In the genomic region with DNA sequence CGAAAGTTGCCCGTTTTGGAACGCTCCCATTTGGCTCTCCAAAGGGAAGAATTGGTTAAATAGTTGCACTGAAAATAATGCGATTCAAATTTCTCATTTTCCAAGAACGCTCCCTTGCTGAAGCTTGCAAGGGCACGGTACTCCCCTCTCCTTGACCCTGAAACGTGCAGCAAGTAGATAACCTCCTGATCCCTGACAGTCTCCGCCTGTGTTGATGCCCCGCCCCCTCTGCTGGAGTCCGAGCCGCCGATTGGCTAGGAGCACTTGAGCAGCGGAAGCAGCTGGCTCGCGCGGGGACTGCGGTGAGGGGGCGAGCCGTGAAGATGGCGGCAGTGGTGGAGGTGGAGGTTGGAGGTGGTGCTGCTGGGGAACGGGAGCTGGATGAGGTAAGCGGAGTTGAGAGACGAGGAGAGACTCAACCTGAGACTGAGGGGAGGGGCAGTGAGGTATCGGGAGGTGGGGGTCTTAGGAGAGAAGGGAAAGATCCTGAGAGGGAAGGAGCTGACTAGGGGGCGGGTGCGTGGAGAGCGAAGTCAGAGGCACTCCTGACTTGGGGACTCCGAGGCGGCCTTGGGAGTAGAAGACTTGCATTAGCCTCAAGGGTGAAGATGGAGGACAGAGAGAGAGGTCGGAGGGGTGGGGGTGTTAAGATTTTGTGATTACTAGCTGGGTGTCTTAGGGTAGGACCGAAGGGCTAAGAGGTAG, we compare ENCODE assay signal across 8 cellular contexts. TPM values are rescaled to one million over a fixed set of nuclear protein-coding genes. Genes with fewer than 3 reads are reported as not detected.
DNase-seq lines count a peak whose midpoint lies in the region; ATAC-seq and TF ChIP-seq lines count a peak whose summit lies in the region.

A gene (plus strand): TSS at position 308 of the 705 bp plus-strand sequence. CDS start 16 bp downstream, at position 324.

- peaks cover 0 to 30% (median 17%) of the 10 kb centered on the region in 11 experiments; a peak in 10 of 22 replicates for H4K20me1 ChIP-seq in BLaER1 treated with 17β-estradiol and CSF1 and Interleukin-3, amounts not matched to agents 10 nM and 100 nM

- no peaks in the 10 kb centered on the region for H3K9me3 ChIP-seq in BLaER1 treated with 17β-estradiol and CSF1 and Interleukin-3, amounts not matched to agents 10 nM and 100 nM (replicated peaks in 1 of 11)
- no peaks in the 10 kb centered on the region for H3K9me3 ChIP-seq in liver (ENCODE audit: control insufficient read depth in 4 of 4, low read length in 3 of 4)

- no peak for TF ChIP-seq CTCF in liver (IDR thresholded peaks at IDR 0.05; ENCODE audit: low read depth, low read length, missing input control)

- peak within 1 kb of the TSS; percentile 72 to 95 (median 88) for H3K4me3 ChIP-seq in BLaER1 treated with 17β-estradiol and CSF1 and Interleukin-3, amounts not matched to agents 10 nM and 100 nM
- peak within 1 kb of the TSS; percentile 71 to 100 (median 92) for H3K4me3 ChIP-seq in liver (ENCODE audit: low read depth in 1 of 3, low read length in 3 of 3)

- peaks cover 0 to 27% (median 14%) of the 10 kb centered on the region in 11 experiments; a peak in 14 of 22 replicates for H3K36me3 ChIP-seq in BLaER1 treated with 17β-estradiol and CSF1 and Interleukin-3, amounts not matched to agents 10 nM and 100 nM
- H3K36me3 ChIP-seq in liver (ENCODE audit: control insufficient read depth in 4 of 4, insufficient read depth in 3 of 4, low read depth in 1 of 4, low read length in 3 of 4): peaks cover 0 to 3% (median 0%) of the 10 kb centered on the region in 4 donors

- ATAC-seq in GM19372 (IDR thresholded peaks at IDR 0.05; ENCODE audit: low read depth, unreplicated experiment) (peak; percentile 78), HG03558 (IDR thresholded peaks at IDR 0.05; ENCODE audit: extremely low read depth, unreplicated experiment) (peak; percentile 36)

- peak within 1 kb of the TSS; percentile 89 to 99 (median 95) for H3K4me2 ChIP-seq in BLaER1 treated with 17β-estradiol and CSF1 and Interleukin-3, amounts not matched to agents 10 nM and 100 nM

- H3K27me3 ChIP-seq in BLaER1 treated with 17β-estradiol and CSF1 and Interleukin-3, amounts not matched to agents 10 nM and 100 nM: no peaks in the 10 kb centered on the region
- no peaks in the 10 kb centered on the region for H3K27me3 ChIP-seq in liver (ENCODE audit: control insufficient read depth in 4 of 4, insufficient read depth in 4 of 4, low read length in 3 of 4)

- DNase-seq in NCI-H748 treated with DMSO at 0.1 percent for 48 hours (lab: John Stamatoyannopoulos, UW): peak; percentile 92
- peak; percentile 98 for DNase-seq in activated CD4-positive, alpha-beta T cell treated with anti-CD3 and anti-CD28 coated beads, Interleukin-2, amount 50 U/mL, for 4 hours
- DNase-seq in dermis microvascular lymphatic vessel endothelial cell (ENCODE audit: low read depth in 2 of 2): peak; percentile 89 to 97
- DNase-seq in stimulated activated CD4-positive, alpha-beta T cell treated with anti-CD3 and anti-CD28 coated beads, Interleukin-4, amount 100 ng/mL, for 4 hours: peak; percentile 96 to 98

- H3K27ac ChIP-seq in BLaER1 treated with 17β-estradiol and CSF1 and Interleukin-3, amounts not matched to agents 10 nM and 100 nM: peak within 1 kb of the TSS; percentile 95 to 99 (median 98)
- H3K27ac ChIP-seq in liver (ENCODE audit: low read depth in 1 of 2, low read length in 2 of 2): peak within 1 kb of the TSS; percentile 83 to 88

- H3K9ac ChIP-seq in BLaER1 treated with 17β-estradiol and CSF1 and Interleukin-3, amounts not matched to agents 10 nM and 100 nM: peak within 1 kb of the TSS; percentile 92 to 98 (median 95)
- peak within 1 kb of the TSS; percentile 85 to 88 for H3K9ac ChIP-seq in liver (ENCODE audit: low read depth in 1 of 2, low read length in 2 of 2)

- TF ChIP-seq RAD21 in liver (IDR thresholded peaks at IDR 0.05): no peak

- H3K4me1 ChIP-seq in BLaER1 treated with 17β-estradiol and CSF1 and Interleukin-3, amounts not matched to agents 10 nM and 100 nM: peaks cover 24 to 53% (median 38%) of the 10 kb centered on the region in 10 experiments
- peaks cover 6 to 31% (median 29%) of the 10 kb centered on the region in 4 donors for H3K4me1 ChIP-seq in liver (ENCODE audit: control insufficient read depth in 4 of 4, insufficient read depth in 4 of 4, low read length in 3 of 4)

- WGBS in liver: under 1% methylated on average over 31 of the region's 31 CpGs

TF ChIP-seq in liver, 16 proteins besides CTCF, POLR2A, EP300 and RAD21:
- TF ChIP-seq SP1 (IDR thresholded peaks at IDR 0.05): peak; percentile 72
- TF ChIP-seq, protein P1, sequence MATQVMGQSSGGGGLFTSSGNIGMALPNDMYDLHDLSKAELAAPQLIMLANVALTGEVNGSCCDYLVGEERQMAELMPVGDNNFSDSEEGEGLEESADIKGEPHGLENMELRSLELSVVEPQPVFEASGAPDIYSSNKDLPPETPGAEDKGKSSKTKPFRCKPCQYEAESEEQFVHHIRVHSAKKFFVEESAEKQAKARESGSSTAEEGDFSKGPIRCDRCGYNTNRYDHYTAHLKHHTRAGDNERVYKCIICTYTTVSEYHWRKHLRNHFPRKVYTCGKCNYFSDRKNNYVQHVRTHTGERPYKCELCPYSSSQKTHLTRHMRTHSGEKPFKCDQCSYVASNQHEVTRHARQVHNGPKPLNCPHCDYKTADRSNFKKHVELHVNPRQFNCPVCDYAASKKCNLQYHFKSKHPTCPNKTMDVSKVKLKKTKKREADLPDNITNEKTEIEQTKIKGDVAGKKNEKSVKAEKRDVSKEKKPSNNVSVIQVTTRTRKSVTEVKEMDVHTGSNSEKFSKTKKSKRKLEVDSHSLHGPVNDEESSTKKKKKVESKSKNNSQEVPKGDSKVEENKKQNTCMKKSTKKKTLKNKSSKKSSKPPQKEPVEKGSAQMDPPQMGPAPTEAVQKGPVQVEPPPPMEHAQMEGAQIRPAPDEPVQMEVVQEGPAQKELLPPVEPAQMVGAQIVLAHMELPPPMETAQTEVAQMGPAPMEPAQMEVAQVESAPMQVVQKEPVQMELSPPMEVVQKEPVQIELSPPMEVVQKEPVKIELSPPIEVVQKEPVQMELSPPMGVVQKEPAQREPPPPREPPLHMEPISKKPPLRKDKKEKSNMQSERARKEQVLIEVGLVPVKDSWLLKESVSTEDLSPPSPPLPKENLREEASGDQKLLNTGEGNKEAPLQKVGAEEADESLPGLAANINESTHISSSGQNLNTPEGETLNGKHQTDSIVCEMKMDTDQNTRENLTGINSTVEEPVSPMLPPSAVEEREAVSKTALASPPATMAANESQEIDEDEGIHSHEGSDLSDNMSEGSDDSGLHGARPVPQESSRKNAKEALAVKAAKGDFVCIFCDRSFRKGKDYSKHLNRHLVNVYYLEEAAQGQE (IDR thresholded peaks at IDR 0.05): no peak
- TF ChIP-seq YY1 (IDR thresholded peaks at IDR 0.05): peak; percentile 92
- TF ChIP-seq EGR1 (IDR thresholded peaks at IDR 0.05; ENCODE audit: low read depth in 2 of 2): peak; percentile 85 to 92
- TF ChIP-seq, protein P2, sequence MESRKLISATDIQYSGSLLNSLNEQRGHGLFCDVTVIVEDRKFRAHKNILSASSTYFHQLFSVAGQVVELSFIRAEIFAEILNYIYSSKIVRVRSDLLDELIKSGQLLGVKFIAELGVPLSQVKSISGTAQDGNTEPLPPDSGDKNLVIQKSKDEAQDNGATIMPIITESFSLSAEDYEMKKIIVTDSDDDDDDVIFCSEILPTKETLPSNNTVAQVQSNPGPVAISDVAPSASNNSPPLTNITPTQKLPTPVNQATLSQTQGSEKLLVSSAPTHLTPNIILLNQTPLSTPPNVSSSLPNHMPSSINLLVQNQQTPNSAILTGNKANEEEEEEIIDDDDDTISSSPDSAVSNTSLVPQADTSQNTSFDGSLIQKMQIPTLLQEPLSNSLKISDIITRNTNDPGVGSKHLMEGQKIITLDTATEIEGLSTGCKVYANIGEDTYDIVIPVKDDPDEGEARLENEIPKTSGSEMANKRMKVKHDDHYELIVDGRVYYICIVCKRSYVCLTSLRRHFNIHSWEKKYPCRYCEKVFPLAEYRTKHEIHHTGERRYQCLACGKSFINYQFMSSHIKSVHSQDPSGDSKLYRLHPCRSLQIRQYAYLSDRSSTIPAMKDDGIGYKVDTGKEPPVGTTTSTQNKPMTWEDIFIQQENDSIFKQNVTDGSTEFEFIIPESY (IDR thresholded peaks at IDR 0.05): peak; percentile 85
- no peak for TF ChIP-seq FOXA1 (IDR thresholded peaks at IDR 0.05)
- TF ChIP-seq GABPA (IDR thresholded peaks at IDR 0.05 in 1 of 2, conservative IDR thresholded peaks at IDR 0.05 in 1 of 2): peak; percentile 31 to 91
- TF ChIP-seq, protein P3, sequence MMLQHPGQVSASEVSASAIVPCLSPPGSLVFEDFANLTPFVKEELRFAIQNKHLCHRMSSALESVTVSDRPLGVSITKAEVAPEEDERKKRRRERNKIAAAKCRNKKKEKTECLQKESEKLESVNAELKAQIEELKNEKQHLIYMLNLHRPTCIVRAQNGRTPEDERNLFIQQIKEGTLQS (IDR thresholded peaks at IDR 0.05): no peak
- TF ChIP-seq TAF1 (conservative IDR thresholded peaks at IDR 0.05): no peak
- no peak for TF ChIP-seq JUND (IDR thresholded peaks at IDR 0.05)
- peak; percentile 99 for TF ChIP-seq NR2F2 (IDR thresholded peaks at IDR 0.05)
- TF ChIP-seq, protein P4, sequence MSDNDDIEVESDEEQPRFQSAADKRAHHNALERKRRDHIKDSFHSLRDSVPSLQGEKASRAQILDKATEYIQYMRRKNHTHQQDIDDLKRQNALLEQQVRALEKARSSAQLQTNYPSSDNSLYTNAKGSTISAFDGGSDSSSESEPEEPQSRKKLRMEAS (IDR thresholded peaks at IDR 0.05): peak; percentile 88
- TF ChIP-seq RXRA (IDR thresholded peaks at IDR 0.05): peak in 1 of 2 donors; percentile 65
- TF ChIP-seq FOXA2 (IDR thresholded peaks at IDR 0.05): no peak
- TF ChIP-seq HNF4A (conservative IDR thresholded peaks at IDR 0.05): peak; percentile 12 to 56

RNA-seq across cellular contexts. Expression of the gene that starts here (rescaled TPM):
- total RNA-seq in dermis microvascular lymphatic vessel endothelial cell: 19.6 and 26.3 TPM in 2 replicates
- total RNA-seq in liver: 10 to 100 TPM; 11.9 to 31.1 TPM
- 10 to 100 TPM; 10.2 to 16.5 TPM for polyA plus RNA-seq in liver

Comparison
In these comparisons a context has a peak if more than half of its experiments do, and no peak if none do; other contexts are left out.
1. Peak in every context shown above with its lines: DNase-seq, ATAC-seq, H3K4me3 ChIP-seq and H3K27ac ChIP-seq.